14 cellular contexts compared by ENCODE assay signal in genomic region chr14:89959853-89960493, GRCh38. TPM values are rescaled to one million over a fixed set of nuclear protein-coding genes. Genes with fewer than 3 reads are reported as not detected.
DNase-seq lines count a peak whose midpoint lies in the region; ATAC-seq and TF ChIP-seq lines count a peak whose summit lies in the region.
"Had no signal": no experiment of that assay in that cellular context is flagged by ENCODE, and none has a peak within 500 bp of the region (broad histone marks: within the 10 kb centered on the region; RNA-seq: fewer than 3 reads in every experiment).

No MANE protein-coding gene starts in this region.

- CTCF ChIA-PET in activated naive CD4-positive, alpha-beta T cell treated with anti-CD3 and anti-CD28 coated beads, Interleukin-2, amount 10 ng/mL, durations not matched to agents 7 days and 5 days (lab: Charles Lee): interaction anchor here (0.9 to 2.3 kb wide), 3 partner anchors 12 to 22 kb away, joined by 4 to 18 read pairs (median 4); no protein-coding TSS in a partner anchor
- CTCF ChIA-PET in GM10248 (lab: Yijun Ruan, JAX): interaction anchor here (1.5 to 7.1 kb wide), 4 partner anchors 10 to 275 kb away, joined by 3 to 56 read pairs (median 8); no protein-coding TSS in a partner anchor

- H3K27me3 Mint-ChIP-seq in activated naive CD4-positive, alpha-beta T cell treated with anti-CD3 and anti-CD28 coated beads, Interleukin-2, amount 10 ng/mL, durations not matched to agents 7 days and 5 days: no peaks in the 10 kb centered on the region
- no peaks in the 10 kb centered on the region for H3K27me3 Mint-ChIP-seq in T-helper 17 cell
- H3K27me3 Mint-ChIP-seq in central memory CD8-positive, alpha-beta T cell: no peaks in the 10 kb centered on the region
- H3K27me3 Mint-ChIP-seq in stimulated activated naive CD8-positive, alpha-beta T cell treated with anti-CD3 and anti-CD28 coated beads, Interleukin-15, Interleukin-2, amounts not matched to agents 100 ng/mL and 50 ng/mL, for 24 hours: no peaks in the 10 kb centered on the region

- ATAC-seq in T-helper 17 cell (peak; percentile 13), GM18909 (IDR thresholded peaks at IDR 0.05; ENCODE audit: poor library complexity, unreplicated experiment) (no peak)
- ATAC-seq in central memory CD8-positive, alpha-beta T cell (replicated peaks; ENCODE audit: extremely low read depth, poor library complexity, severe bottlenecking): no peak

- H3K27ac Mint-ChIP-seq in activated naive CD4-positive, alpha-beta T cell treated with anti-CD3 and anti-CD28 coated beads, Interleukin-2, amount 10 ng/mL, durations not matched to agents 7 days and 5 days: peak overlapping the region; percentile 88
- H3K27ac Mint-ChIP-seq in T-helper 17 cell: peak overlapping the region; percentile 93
- H3K27ac Mint-ChIP-seq in central memory CD8-positive, alpha-beta T cell (ENCODE audit: low read depth): peak overlapping the region; percentile 77
- peak overlapping the region; percentile 88 for H3K27ac Mint-ChIP-seq in stimulated activated naive CD8-positive, alpha-beta T cell treated with anti-CD3 and anti-CD28 coated beads, Interleukin-15, Interleukin-2, amounts not matched to agents 100 ng/mL and 50 ng/mL, for 24 hours

- H3K4me1 Mint-ChIP-seq in activated naive CD4-positive, alpha-beta T cell treated with anti-CD3 and anti-CD28 coated beads, Interleukin-2, amount 10 ng/mL, durations not matched to agents 7 days and 5 days: peaks cover 59% of the 10 kb centered on the region
- peaks cover 41% of the 10 kb centered on the region for H3K4me1 Mint-ChIP-seq in T-helper 17 cell
- H3K4me1 Mint-ChIP-seq in central memory CD8-positive, alpha-beta T cell: peaks cover 40% of the 10 kb centered on the region
- peaks cover 71% of the 10 kb centered on the region for H3K4me1 Mint-ChIP-seq in stimulated activated naive CD8-positive, alpha-beta T cell treated with anti-CD3 and anti-CD28 coated beads, Interleukin-15, Interleukin-2, amounts not matched to agents 100 ng/mL and 50 ng/mL, for 24 hours (ENCODE audit: low read depth)

- TF ChIP-seq CTCF in GM10248 (IDR thresholded peaks at IDR 0.05; ENCODE audit: control extremely low read depth, extremely low read depth, low read depth, missing control alignments): no peak

- no peaks in the 10 kb centered on the region for H3K9me3 Mint-ChIP-seq in activated naive CD4-positive, alpha-beta T cell treated with anti-CD3 and anti-CD28 coated beads, Interleukin-2, amount 10 ng/mL, durations not matched to agents 7 days and 5 days
- H3K9me3 Mint-ChIP-seq in central memory CD8-positive, alpha-beta T cell: no peaks in the 10 kb centered on the region
- peaks cover 5% of the 10 kb centered on the region for H3K9me3 Mint-ChIP-seq in stimulated activated naive CD8-positive, alpha-beta T cell treated with anti-CD3 and anti-CD28 coated beads, Interleukin-15, Interleukin-2, amounts not matched to agents 100 ng/mL and 50 ng/mL, for 24 hours
- H3K9me3 Mint-ChIP-seq: H9 had no signal

- H3K9me3 ChIP-seq in T-helper 17 cell (ENCODE audit: control insufficient read depth, low read length, poor library complexity, severe bottlenecking): no peaks in the 10 kb centered on the region
- H3K9me3 ChIP-seq: Caco-2, sigmoid colon had no signal

- peaks cover 72% of the 10 kb centered on the region for H3K36me3 Mint-ChIP-seq in activated naive CD4-positive, alpha-beta T cell treated with anti-CD3 and anti-CD28 coated beads, Interleukin-2, amount 10 ng/mL, durations not matched to agents 7 days and 5 days
- peaks cover 3% of the 10 kb centered on the region for H3K36me3 Mint-ChIP-seq in T-helper 17 cell (ENCODE audit: low read depth)
- peaks cover 37% of the 10 kb centered on the region for H3K36me3 Mint-ChIP-seq in central memory CD8-positive, alpha-beta T cell (ENCODE audit: insufficient read depth)
- H3K36me3 Mint-ChIP-seq in stimulated activated naive CD8-positive, alpha-beta T cell treated with anti-CD3 and anti-CD28 coated beads, Interleukin-15, Interleukin-2, amounts not matched to agents 100 ng/mL and 50 ng/mL, for 24 hours (ENCODE audit: low read depth): peaks cover 79% of the 10 kb centered on the region

- POLR2A ChIA-PET in GM10248 (lab: Yijun Ruan, JAX): no interaction called here

- no peak for DNase-seq in activated naive CD4-positive, alpha-beta T cell treated with anti-CD3 and anti-CD28 coated beads, Interleukin-2, amount 10 ng/mL, durations not matched to agents 7 days and 5 days
- DNase-seq in activated naive CD4-positive, alpha-beta T cell (lab: John Stamatoyannopoulos, UW): no peak
- DNase-seq in T-helper 17 cell (no peak), GM10248 (ENCODE audit: extremely low spot score) (no peak), NCI-H1436 treated with DMSO at 0.1 percent for 48 hours (lab: John Stamatoyannopoulos, UW) (no peak)
- no peak for DNase-seq in central memory CD8-positive, alpha-beta T cell (ENCODE audit: low spot score in 2 of 2)
- DNase-seq: Caco-2; H9; NCI-H1930; NCI-H446; sigmoid colon; stimulated activated CD4-positive, alpha-beta T cell treated with anti-CD3 and anti-CD28 coated beads, Interleukin-2, amount 100 ng/mL, for 24 hours had no signal

- H3K4me3 Mint-ChIP-seq in activated naive CD4-positive, alpha-beta T cell treated with anti-CD3 and anti-CD28 coated beads, Interleukin-2, amount 10 ng/mL, durations not matched to agents 7 days and 5 days: peak overlapping the region; percentile 32
- H3K4me3 Mint-ChIP-seq in T-helper 17 cell: peak overlapping the region; percentile 4
- H3K4me3 Mint-ChIP-seq in central memory CD8-positive, alpha-beta T cell: no peak overlapping the region
- H3K4me3 Mint-ChIP-seq in stimulated activated naive CD8-positive, alpha-beta T cell treated with anti-CD3 and anti-CD28 coated beads, Interleukin-15, Interleukin-2, amounts not matched to agents 100 ng/mL and 50 ng/mL, for 24 hours: peak overlapping the region; percentile 69
- H3K4me3 Mint-ChIP-seq: H9 had no signal

RNA-seq across cellular contexts. Expression of gene TDP1, which starts 4.2 kb away (rescaled TPM):
- 10 to 100 TPM; 50.5 to 53.9 TPM for total RNA-seq in T-helper 17 cell

RNA-seq across cellular contexts. Expression of gene EFCAB11, which starts 5.4 kb away (rescaled TPM):
- 1 to 10 TPM; 1.1 to 1.9 TPM for total RNA-seq in T-helper 17 cell
